ENCODE assay signal across 15 cellular contexts in genomic region chr7:85673881-85674280, GRCh38.
"Had no signal": no experiment of that assay in that cellular context is flagged by ENCODE, and none has a peak within 500 bp of the region (broad histone marks: within the 10 kb centered on the region; RNA-seq: fewer than 3 reads in every experiment).

No MANE protein-coding gene starts in this region.

- DNase-seq: effector memory CD4-positive, alpha-beta T cell; heart left ventricle; hypothalamus; islet precursor cell; mammary epithelial cell; naive thymus-derived CD8-positive, alpha-beta T cell; sigmoid colon; stimulated activated CD4-positive, alpha-beta T cell treated with anti-CD3 and anti-CD28 coated beads, Interleukin-12 subunit alpha, Interleukin-12 subunit beta, amount 100 ng/mL, for 4 hours; stimulated activated naive CD4-positive, alpha-beta T cell; stomach; substantia nigra; trophoblast cell had no signal

- H3K4me3 ChIP-seq: heart left ventricle, right atrium auricular region, sigmoid colon, skin epidermis, stomach, thoracic aorta had no signal
